11 cellular contexts compared by ENCODE assay signal in the genomic region with DNA sequence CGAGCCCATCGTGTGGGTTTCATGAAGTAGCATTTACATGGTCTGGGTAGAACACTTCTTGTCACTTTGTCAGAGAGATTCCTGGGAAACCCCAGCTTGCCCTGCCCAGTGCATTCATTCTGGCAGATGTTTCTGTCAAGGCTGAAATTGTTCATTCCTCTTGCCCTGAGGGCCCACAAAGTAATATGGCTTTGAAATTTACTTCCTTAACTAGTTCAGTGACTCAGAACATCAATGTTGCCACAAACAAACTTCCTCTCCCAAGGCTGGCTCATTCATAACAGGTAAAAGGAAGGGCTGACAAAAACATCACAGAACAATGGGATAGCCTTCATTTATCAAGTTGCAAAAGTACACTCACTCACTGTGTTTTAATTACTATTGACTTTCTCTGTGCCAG. TPM values are rescaled to one million over a fixed set of nuclear protein-coding genes. Genes with fewer than 3 reads are reported as not detected.
DNase-seq lines count a peak whose midpoint lies in the region; ATAC-seq, FAIRE-seq and TF ChIP-seq lines count a peak whose summit lies in the region.
"Had no signal": no experiment of that assay in that cellular context is flagged by ENCODE, and none has a peak within 500 bp of the region (broad histone marks: within the 10 kb centered on the region; RNA-seq: fewer than 3 reads in every experiment).

No MANE protein-coding gene starts in this region.

- H3K36me3 ChIP-seq in GM23248 (ENCODE audit: low read depth): no peaks in the 10 kb centered on the region
- no peaks in the 10 kb centered on the region for H3K36me3 ChIP-seq in breast epithelium
- no peaks in the 10 kb centered on the region for H3K36me3 ChIP-seq in trophoblast cell (ENCODE audit: control insufficient read depth in 1 of 2, insufficient read depth in 2 of 2, low read length in 2 of 2)
- H3K36me3 ChIP-seq in endodermal cell (ENCODE audit: control insufficient read depth, insufficient read depth, low read length): no peaks in the 10 kb centered on the region
- H3K36me3 ChIP-seq: suprapubic skin had no signal

- H3K79me2 ChIP-seq in GM23248 (ENCODE audit: insufficient read depth) (no peaks in the 10 kb centered on the region), trophoblast cell (ENCODE audit: control insufficient read depth, insufficient read depth, low read length, poor library complexity) (peaks cover 3% of the 10 kb centered on the region)

- peaks cover 34% of the 10 kb centered on the region for H3K79me1 ChIP-seq in trophoblast cell (ENCODE audit: low read length)

- peak; percentile 5 for DNase-seq in GM23248
- peak; percentile 68 for DNase-seq in NCI-H226
- peak in 1 of 2 donors; percentile 67 for DNase-seq in breast epithelium (ENCODE audit: low spot score in 2 of 2)
- DNase-seq in trophoblast cell: peak; percentile 88 to 93
- DNase-seq in mesenteric fat pad (ENCODE audit: low spot score): no peak
- no peak for DNase-seq in RCC 7860 (ENCODE audit: low spot score)
- no peak for DNase-seq in endodermal cell
- DNase-seq: kidney, SW 1271 had no signal

- WGBS in GM23248 (ENCODE audit: low coverage in 1 of 2, low lambda C conversion rate in 2 of 2, missing lambda C conversion rate in 2 of 2), 2 experiments: 88 to 89% methylated on average over 2 of the region's 2 CpGs
- no CpG with 5 or more reads among the region's 2 CpGs for WGBS in trophoblast cell (ENCODE audit: extremely low coverage, insufficient coverage, insufficient read length)
- WGBS in endodermal cell (ENCODE audit: insufficient coverage in 1 of 2, insufficient read length in 1 of 2), 2 experiments: 87% methylated on average over 2 of the region's 2 CpGs; no CpG with 5 or more reads in 1 of the 2 experiments

- H3K4me2 ChIP-seq in GM23248 (ENCODE audit: unreplicated experiment): no peak overlapping the region
- H3K4me2 ChIP-seq in trophoblast cell (ENCODE audit: low read length): peak overlapping the region; percentile 18

- H3K9me3 ChIP-seq in GM23248 (ENCODE audit: low read depth): no peaks in the 10 kb centered on the region
- H3K9me3 ChIP-seq in breast epithelium: no peaks in the 10 kb centered on the region
- H3K9me3 ChIP-seq in trophoblast cell (ENCODE audit: insufficient read depth, low read depth, low read length): no peaks in the 10 kb centered on the region
- no peaks in the 10 kb centered on the region for H3K9me3 ChIP-seq in endodermal cell (ENCODE audit: control insufficient read depth, low read length)
- H3K9me3 ChIP-seq: suprapubic skin had no signal

- H3K4me3 ChIP-seq in GM23248 (no peak overlapping the region), breast epithelium (no peak overlapping the region), trophoblast cell (ENCODE audit: low read depth, low read length) (no peak overlapping the region), endodermal cell (ENCODE audit: low read length) (no peak overlapping the region)
- H3K4me3 ChIP-seq: suprapubic skin had no signal

- TF ChIP-seq POLR2A in breast epithelium (IDR thresholded peaks at IDR 0.05): no peak

- intact Hi-C loops in breast epithelium (cut with DNase I; ENCODE audit: low total_unique reads): no loop called here

- H2BK120ac ChIP-seq in trophoblast cell (ENCODE audit: insufficient read depth, low read length, poor library complexity): peak overlapping the region; percentile 96

- H3K27ac ChIP-seq in GM23248 (no peak overlapping the region), breast epithelium (peak overlapping the region; percentile 52 to 67), trophoblast cell (ENCODE audit: low read depth, low read length) (peak overlapping the region; percentile 81), endodermal cell (ENCODE audit: low read depth, low read length) (no peak overlapping the region)
- H3K27ac ChIP-seq: suprapubic skin had no signal

- no peak overlapping the region for H3K23ac ChIP-seq in trophoblast cell (ENCODE audit: low read length)

- peak overlapping the region; percentile 84 for H2BK12ac ChIP-seq in trophoblast cell (ENCODE audit: low read length)

- peaks cover 33% of the 10 kb centered on the region for H3K27me3 Mint-ChIP-seq in endodermal cell (ENCODE audit: insufficient read depth)

- H3K27me3 ChIP-seq in GM23248 (replicated peaks; ENCODE audit: insufficient read depth) (peaks cover 13% of the 10 kb centered on the region; the same call in 1 of the 2 replicates), breast epithelium (no peaks in the 10 kb centered on the region), trophoblast cell (ENCODE audit: insufficient read depth, low read length) (no peaks in the 10 kb centered on the region), endodermal cell (ENCODE audit: control insufficient read depth, insufficient read depth, low read length, poor library complexity, severe bottlenecking) (peaks cover 31% of the 10 kb centered on the region)

- no peak overlapping the region for H3K27ac Mint-ChIP-seq in endodermal cell

- peak overlapping the region; percentile 77 for H4K91ac ChIP-seq in trophoblast cell (ENCODE audit: low read depth, low read length)

- FAIRE-seq in RCC 7860 (lab: Jason Lieb, UNC): no peak
- FAIRE-seq: kidney had no signal

- no peaks in the 10 kb centered on the region for H3F3A ChIP-seq in GM23248 (ENCODE audit: insufficient read depth)

- H3K18ac ChIP-seq in trophoblast cell (ENCODE audit: low read length): no peak overlapping the region

- no peaks in the 10 kb centered on the region for H3K9me3 Mint-ChIP-seq in endodermal cell

- H3K9me2 ChIP-seq in GM23248 (ENCODE audit: insufficient read depth): no peaks in the 10 kb centered on the region

- no peaks in the 10 kb centered on the region for H3K36me3 Mint-ChIP-seq in endodermal cell (ENCODE audit: low read depth)

- peak overlapping the region; percentile 66 for H3K14ac ChIP-seq in trophoblast cell (ENCODE audit: low read length)

- no peak overlapping the region for H4K8ac ChIP-seq in trophoblast cell (ENCODE audit: low read depth, low read length)

- no peak overlapping the region for H3K4ac ChIP-seq in trophoblast cell (ENCODE audit: low read depth, low read length)

- H4K12ac ChIP-seq in trophoblast cell (ENCODE audit: low read depth, low read length): no peak overlapping the region

- in situ Hi-C loops in GM23248 (cut with MboI): no loop called here

- H2AK5ac ChIP-seq in trophoblast cell (ENCODE audit: low read length): no peak overlapping the region

- ATAC-seq in GM21360 (IDR thresholded peaks at IDR 0.05; ENCODE audit: unreplicated experiment): no peak

- H3K9ac ChIP-seq in GM23248: no peak overlapping the region
- no peak overlapping the region for H3K9ac ChIP-seq in trophoblast cell (ENCODE audit: low read length)
- no peak overlapping the region for H3K9ac ChIP-seq in endodermal cell (ENCODE audit: extremely low read depth, low read length, poor library complexity, severe bottlenecking)

- no peaks in the 10 kb centered on the region for H4K20me1 ChIP-seq in GM23248 (ENCODE audit: insufficient read depth)

- H3K4me1 ChIP-seq in GM23248 (ENCODE audit: insufficient read depth) (no peaks in the 10 kb centered on the region), breast epithelium (peaks cover 0 to 8% of the 10 kb centered on the region in 2 donors), trophoblast cell (ENCODE audit: control insufficient read depth in 1 of 2, insufficient read depth in 2 of 2, low read length in 2 of 2) (peaks cover 29 to 34% of the 10 kb centered on the region in 2 experiments), endodermal cell (ENCODE audit: control insufficient read depth, insufficient read depth, low read length) (no peaks in the 10 kb centered on the region)

- TF ChIP-seq CTCF in breast epithelium (IDR thresholded peaks at IDR 0.05) (no peak), endodermal cell (conservative IDR thresholded peaks at IDR 0.05) (no peak)

- peaks cover 2% of the 10 kb centered on the region for H3K4me1 Mint-ChIP-seq in endodermal cell

- peak overlapping the region; percentile 78 for H2BK5ac ChIP-seq in trophoblast cell (ENCODE audit: low read depth, low read length, poor library complexity)

- no peak overlapping the region for H3K4me3 Mint-ChIP-seq in endodermal cell

- H2AFZ ChIP-seq in GM23248 (no peak overlapping the region), trophoblast cell (ENCODE audit: insufficient read depth, low read length, poor library complexity) (no peak overlapping the region)

RNA-seq across cellular contexts. Expression of a gene that starts 5.0 kb away (rescaled TPM):
- total RNA-seq in GM23248 (2014; rRNA removed; shearing (Covaris generic)): 0.22 TPM in 1 of 2 replicates, not detected in the other
- polyA plus RNA-seq in GM23248 (2016; fragmentation: Nextera tagmentation; extraction: Ambion mirVana): 0.04 and 0.08 TPM in 2 replicates
- total RNA-seq in breast epithelium: 100 to 1,000 TPM in 1 of 3 donors, 10 to 100 TPM in 2; 43.6 to 160 (median 56.9) TPM
- 101 and 110 TPM in 2 replicates for polyA plus RNA-seq in trophoblast cell (2013)
- 69.7 TPM for total RNA-seq in mesenteric fat pad
- total RNA-seq in endodermal cell: 10 to 100 TPM in 1 of 2 donors, 1 to 10 TPM in 1; 9.2 to 12.9 TPM
- polyA plus RNA-seq in endodermal cell (2013, experiment 1 of 2): 4.9 TPM
- 4.3 TPM for polyA plus RNA-seq in endodermal cell (2013, experiment 2 of 2)

Comparison
In these comparisons a context has a peak if more than half of its experiments do, and no peak if none do; other contexts are left out.
1. DNase-seq: peak in GM23248 (single experiment), NCI-H226 (single experiment) and trophoblast cell (2 of 2); none in mesenteric fat pad (single experiment), RCC 7860 (single experiment) and endodermal cell (single experiment).
2. H3K27ac ChIP-seq: peak in breast epithelium (2 of 2) and trophoblast cell (single experiment); none in GM23248 (single experiment) and endodermal cell (single experiment).